In genomic region chr12:107444771-107445170, GRCh38 we compare ENCODE assay signal across 25 cellular contexts.
"Had no signal": no experiment of that assay in that cellular context is flagged by ENCODE, and none has a peak within 500 bp of the region (broad histone marks: within the 10 kb centered on the region; RNA-seq: fewer than 3 reads in every experiment).

No MANE protein-coding gene starts in this region.

- H3K4me3 ChIP-seq: hepatocyte, left ventricle myocardium inferior, lung, mucosa of descending colon, pancreas, prostate gland, skin epidermis, suprapubic skin, thoracic aorta, tibial artery, upper lobe of right lung had no signal

- H3K36me3 Mint-ChIP-seq: natural killer cell treated with Interleukin-12 subunit alpha and Interleukin-12 subunit beta and Interleukin-15 and Interleukin-18, amount 100 ng/mL, for 72 hours; stimulated activated effector memory CD8-positive, alpha-beta T cell treated with anti-CD3 and anti-CD28 coated beads, Interleukin-12 subunit alpha, Interleukin-12 subunit beta, amount 100 ng/mL, for 72 hours had no signal

- H3K4me1 ChIP-seq: pancreas, prostate gland, tibial artery, upper lobe of right lung had no signal

- H3K27me3 Mint-ChIP-seq: naive thymus-derived CD4-positive, alpha-beta T cell; stimulated activated naive CD8-positive, alpha-beta T cell treated with anti-CD3 and anti-CD28 coated beads, Interleukin-15, Interleukin-2, amounts not matched to agents 100 ng/mL and 50 ng/mL, for 24 hours had no signal

- H3K27me3 ChIP-seq: hepatocyte, pancreas, suprapubic skin, tibial artery, upper lobe of right lung had no signal

- H3K9me3 Mint-ChIP-seq: natural killer cell treated with Interleukin-12 subunit alpha and Interleukin-12 subunit beta and Interleukin-15 and Interleukin-18, amount 100 ng/mL, for 72 hours; stimulated activated effector memory CD8-positive, alpha-beta T cell treated with anti-CD3 and anti-CD28 coated beads, Interleukin-12 subunit alpha, Interleukin-12 subunit beta, amount 100 ng/mL, for 72 hours; stimulated activated naive CD8-positive, alpha-beta T cell treated with anti-CD3 and anti-CD28 coated beads, Interleukin-15, Interleukin-2, amounts not matched to agents 100 ng/mL and 50 ng/mL, for 24 hours had no signal

- H3K27ac Mint-ChIP-seq: naive thymus-derived CD4-positive, alpha-beta T cell; natural killer cell treated with Interleukin-12 subunit alpha and Interleukin-12 subunit beta and Interleukin-15 and Interleukin-18, amount 100 ng/mL, for 72 hours; stimulated activated effector memory CD8-positive, alpha-beta T cell treated with anti-CD3 and anti-CD28 coated beads, Interleukin-12 subunit alpha, Interleukin-12 subunit beta, amount 100 ng/mL, for 72 hours; stimulated activated naive CD8-positive, alpha-beta T cell treated with anti-CD3 and anti-CD28 coated beads, Interleukin-15, Interleukin-2, amounts not matched to agents 100 ng/mL and 50 ng/mL, for 24 hours had no signal

- DNase-seq: islet precursor cell; left ventricle myocardium inferior; mesendoderm; midbrain; mucosa of descending colon; naive thymus-derived CD4-positive, alpha-beta T cell; nucleus accumbens; pancreas; posterior cingulate gyrus; retina; right cardiac atrium; stimulated activated CD4-positive, alpha-beta T cell treated with anti-CD3 and anti-CD28 coated beads, Interleukin-4, amount 100 ng/mL, for 24 hours; stimulated activated naive CD4-positive, alpha-beta T cell; tibial artery; trophoblast cell; upper lobe of right lung had no signal

- H3K9me3 ChIP-seq: left ventricle myocardium inferior, mucosa of descending colon, pancreas, prostate gland, suprapubic skin, thoracic aorta, tibial artery, upper lobe of right lung had no signal

- H3K27ac ChIP-seq: hepatocyte, left ventricle myocardium inferior, pancreas, prostate gland, skin epidermis, suprapubic skin, thoracic aorta, tibial artery, upper lobe of right lung had no signal

- H3K4me3 Mint-ChIP-seq: naive thymus-derived CD4-positive, alpha-beta T cell; natural killer cell treated with Interleukin-12 subunit alpha and Interleukin-12 subunit beta and Interleukin-15 and Interleukin-18, amount 100 ng/mL, for 72 hours; stimulated activated effector memory CD8-positive, alpha-beta T cell treated with anti-CD3 and anti-CD28 coated beads, Interleukin-12 subunit alpha, Interleukin-12 subunit beta, amount 100 ng/mL, for 72 hours; stimulated activated naive CD8-positive, alpha-beta T cell treated with anti-CD3 and anti-CD28 coated beads, Interleukin-15, Interleukin-2, amounts not matched to agents 100 ng/mL and 50 ng/mL, for 24 hours had no signal

- H2AFZ ChIP-seq: hepatocyte had no signal

- H3K79me2 ChIP-seq: hepatocyte had no signal

- H3K4me2 ChIP-seq: hepatocyte had no signal

- H3K36me3 ChIP-seq: left ventricle myocardium inferior, pancreas, prostate gland, suprapubic skin, thoracic aorta, tibial artery, upper lobe of right lung had no signal
